Comparison of ENCODE assay signal across 1 cellular context in the genomic region with DNA sequence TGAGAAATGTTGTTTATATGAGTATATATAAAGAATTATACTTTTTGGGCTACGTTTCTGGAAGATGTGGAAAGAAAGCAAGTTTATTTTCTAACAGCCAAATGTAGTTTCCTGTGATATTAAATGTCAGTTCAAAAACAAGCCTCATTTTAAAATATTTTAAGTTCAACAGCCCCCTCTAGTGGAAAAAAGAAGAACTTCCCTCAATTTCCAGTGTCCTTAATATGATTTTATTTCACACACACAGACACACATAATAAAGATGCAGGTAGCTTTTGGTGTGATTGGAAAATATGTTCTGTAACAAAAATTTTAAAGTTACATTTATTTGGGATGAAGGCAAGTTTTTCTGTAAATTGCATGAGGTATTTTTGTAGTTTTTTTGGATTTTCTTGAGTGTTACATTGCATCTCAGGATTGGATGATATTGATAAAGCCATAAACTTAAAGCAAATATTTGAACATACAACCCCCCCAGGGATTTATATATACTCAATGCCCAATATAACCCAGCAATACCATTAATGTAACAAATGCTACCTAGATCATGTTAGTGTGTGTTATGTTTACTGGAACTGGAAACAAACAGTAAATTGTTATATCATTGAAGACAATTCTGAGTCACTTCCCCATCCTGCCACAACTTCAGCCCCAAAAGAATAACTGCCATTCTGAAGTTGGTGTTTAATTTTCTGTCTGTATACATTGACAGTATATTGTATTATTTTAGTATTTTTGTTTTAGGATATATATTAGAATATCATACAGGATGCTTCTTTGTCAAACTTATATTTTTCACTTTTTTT.
TF ChIP-seq lines count a peak whose summit lies in the region.

No MANE protein-coding gene starts in this region.

TF ChIP-seq in K562, 482 proteins besides CTCF, POLR2A, EP300 and RAD21:
- TF ChIP-seq, protein P1, sequence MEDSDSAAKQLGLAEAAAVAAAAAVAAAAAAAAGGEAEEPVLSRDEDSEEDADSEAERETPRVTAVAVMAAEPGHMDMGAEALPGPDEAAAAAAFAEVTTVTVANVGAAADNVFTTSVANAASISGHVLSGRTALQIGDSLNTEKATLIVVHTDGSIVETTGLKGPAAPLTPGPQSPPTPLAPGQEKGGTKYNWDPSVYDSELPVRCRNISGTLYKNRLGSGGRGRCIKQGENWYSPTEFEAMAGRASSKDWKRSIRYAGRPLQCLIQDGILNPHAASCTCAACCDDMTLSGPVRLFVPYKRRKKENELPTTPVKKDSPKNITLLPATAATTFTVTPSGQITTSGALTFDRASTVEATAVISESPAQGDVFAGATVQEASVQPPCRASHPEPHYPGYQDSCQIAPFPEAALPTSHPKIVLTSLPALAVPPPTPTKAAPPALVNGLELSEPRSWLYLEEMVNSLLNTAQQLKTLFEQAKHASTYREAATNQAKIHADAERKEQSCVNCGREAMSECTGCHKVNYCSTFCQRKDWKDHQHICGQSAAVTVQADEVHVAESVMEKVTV (CRISPR knock-in tag; IDR thresholded peaks at IDR 0.05), result peak; percentile 27; the same call in 1 of the 2 replicates
- TF ChIP-seq NFIC (IDR thresholded peaks at IDR 0.05), result no peak
- 0 out of 2 replicates have a peak, but pooled peaks have one; percentile 18 for TF ChIP-seq SMC3 (conservative IDR thresholded peaks at IDR 0.05; ENCODE audit: insufficient read depth, low read depth, low read length)
